In the genomic region with DNA sequence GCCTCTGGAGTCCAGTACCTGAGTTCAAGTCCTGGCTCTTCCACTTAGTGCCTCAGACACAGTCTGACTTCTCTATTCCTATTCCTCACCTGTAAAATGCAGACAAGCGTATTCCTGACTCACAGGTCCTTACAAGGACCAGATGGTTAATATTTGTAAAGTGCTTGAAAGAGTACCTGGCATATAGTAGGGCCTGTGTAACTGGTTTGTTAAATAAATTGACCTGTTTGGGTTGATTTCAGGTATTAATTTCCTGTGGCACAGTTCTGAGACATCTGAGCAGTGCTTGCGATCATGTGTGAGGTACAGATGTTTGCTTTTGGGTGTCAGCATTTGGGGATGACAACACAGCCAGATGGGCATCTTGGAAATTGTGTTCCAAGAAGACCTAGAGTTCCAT, we compare ENCODE assay signal across 14 cellular contexts.
"Had no signal": no experiment of that assay in that cellular context is flagged by ENCODE, and none has a peak within 500 bp of the region (broad histone marks: within the 10 kb centered on the region; RNA-seq: fewer than 3 reads in every experiment).

No MANE protein-coding gene starts in this region.

- DNase-seq: activated CD4-positive, alpha-beta memory T cell treated with anti-CD3 and anti-CD28 coated beads for 36 hours; activated gamma-delta T cell treated with Interleukin-2 at 50 U/mL for 16 hours; activated naive CD8-positive, alpha-beta T cell treated with anti-CD3 and anti-CD28 coated beads for 36 hours; activated T-cell treated with anti-CD3 and anti-CD28 coated beads, Interleukin-2, amount 50 U/mL, for 72 hours; brain microvascular endothelial cell; cerebellar nuclear complex; endodermal cell; foreskin fibroblast; left ventricle myocardium superior; naive B cell; retina; stimulated activated CD4-positive, alpha-beta T cell treated with anti-CD3 and anti-CD28 coated beads, Interleukin-4, amount 100 ng/mL, for 1 hour; stimulated activated CD8-positive, alpha-beta memory T cell treated with anti-CD3 and anti-CD28 coated beads, Interleukin-4, amount 100 ng/mL, for 48 hours; stimulated activated naive CD8-positive, alpha-beta T cell treated with anti-CD3 and anti-CD28 coated beads, Interleukin-15, Interleukin-2, amounts not matched to agents 100 U/mL and 50 U/mL, for 24 hours had no signal

- ATAC-seq: activated T-cell treated with anti-CD3 and anti-CD28 coated beads, Interleukin-2, amount 50 U/mL, for 72 hours; left ventricle myocardium superior; stimulated activated naive CD8-positive, alpha-beta T cell treated with anti-CD3 and anti-CD28 coated beads, Interleukin-15, Interleukin-2, amounts not matched to agents 100 U/mL and 50 U/mL, for 24 hours had no signal
